15 cellular contexts compared by ENCODE assay signal in the genomic region with DNA sequence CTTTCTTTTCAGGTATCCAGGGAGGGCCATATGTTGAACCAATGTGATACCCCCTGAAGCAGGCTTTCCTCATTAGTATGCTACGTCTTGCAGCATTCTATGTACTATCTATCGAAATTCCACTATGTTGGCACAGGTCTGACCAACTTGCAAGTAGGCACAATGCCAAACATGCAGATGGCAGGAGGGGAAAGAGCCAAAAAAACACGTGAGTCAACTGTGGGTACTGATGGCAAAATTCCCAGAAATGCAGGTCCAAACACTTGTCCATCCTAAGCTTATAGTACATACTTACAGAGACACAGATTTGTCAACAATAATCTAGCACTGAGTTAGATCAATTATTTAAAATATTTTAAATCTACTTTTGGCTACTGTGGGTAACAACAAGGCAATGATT.
DNase-seq lines count a peak whose midpoint lies in the region; ATAC-seq, FAIRE-seq and TF ChIP-seq lines count a peak whose summit lies in the region.
"Had no signal": no experiment of that assay in that cellular context is flagged by ENCODE, and none has a peak within 500 bp of the region (broad histone marks: within the 10 kb centered on the region; RNA-seq: fewer than 3 reads in every experiment).

No MANE protein-coding gene starts in this region.

- H3K79me2 ChIP-seq in Karpas-422 (ENCODE audit: low read length), result no peaks in the 10 kb centered on the region

- DNase-seq in left cardiac atrium, result no peak
- DNase-seq in left ventricle myocardium inferior, result no peak
- DNase-seq in NCI-H774 (lab: John Stamatoyannopoulos, UW), result peak; percentile 37
- DNase-seq in urothelium cell line (ENCODE audit: low spot score), result peak; percentile 60
- no peak for DNase-seq in Karpas-422
- no peak for DNase-seq in endodermal cell
- DNase-seq: activated T-cell treated with anti-CD3 and anti-CD28 coated beads, Interleukin-2, amount 50 U/mL, for 72 hours; colonic mucosa; NCI-H526 treated with DMSO at 0.1 percent for 48 hours; upper lobe of right lung had no signal

- ATAC-seq in left cardiac atrium (peak; percentile 51 to 55), esophagus mucosa (peak; percentile 80), GM19023 (IDR thresholded peaks at IDR 0.05; ENCODE audit: unreplicated experiment) (no peak)
- ATAC-seq: activated T-cell treated with anti-CD3 and anti-CD28 coated beads, Interleukin-2, amount 50 U/mL, for 72 hours; upper lobe of right lung had no signal

- H3K27ac ChIP-seq in left ventricle myocardium inferior (replicated peaks), result no peak overlapping the region
- H3K27ac ChIP-seq in Karpas-422 (ENCODE audit: low read length), result no peak overlapping the region
- no peak overlapping the region for H3K27ac ChIP-seq in endodermal cell (ENCODE audit: low read depth, low read length)
- H3K27ac ChIP-seq: colonic mucosa, neutrophil, upper lobe of right lung had no signal

- no peak overlapping the region for H3K4me2 ChIP-seq in Karpas-422 (ENCODE audit: low read depth, low read length, poor library complexity, severe bottlenecking)

- no peak overlapping the region for H3K27ac Mint-ChIP-seq in endodermal cell
- H3K27ac Mint-ChIP-seq: activated T-cell treated with anti-CD3 and anti-CD28 coated beads, Interleukin-2, amount 50 U/mL, for 72 hours had no signal

- H3K9me3 Mint-ChIP-seq in endodermal cell, result peaks cover 5% of the 10 kb centered on the region

- WGBS in endodermal cell (ENCODE audit: insufficient coverage in 1 of 2, insufficient read length in 1 of 2), 2 experiments, result 59 to 94% methylated on average over 2 to 3 of the region's 3 CpGs

- H2AFZ ChIP-seq in Karpas-422 (ENCODE audit: low read length), result no peak overlapping the region

- H3K27me3 Mint-ChIP-seq in endodermal cell (ENCODE audit: insufficient read depth), result peaks cover 2% of the 10 kb centered on the region

- H3K9me2 ChIP-seq in Karpas-422 (replicated peaks; ENCODE audit: insufficient read depth, low read length), result no peaks in the 10 kb centered on the region

- no peak overlapping the region for H3K4me3 ChIP-seq in left ventricle myocardium inferior
- no peak overlapping the region for H3K4me3 ChIP-seq in Karpas-422 (ENCODE audit: low read length)
- no peak overlapping the region for H3K4me3 ChIP-seq in endodermal cell (ENCODE audit: low read length)
- H3K4me3 ChIP-seq: colonic mucosa, upper lobe of right lung had no signal

- H3K36me3 ChIP-seq in left ventricle myocardium inferior, result no peaks in the 10 kb centered on the region
- H3K36me3 ChIP-seq in Karpas-422 (ENCODE audit: insufficient read depth, low read length), result no peaks in the 10 kb centered on the region
- H3K36me3 ChIP-seq in endodermal cell (ENCODE audit: control insufficient read depth, insufficient read depth, low read length), result no peaks in the 10 kb centered on the region
- H3K36me3 ChIP-seq: colonic mucosa, neutrophil, upper lobe of right lung had no signal

- intact Hi-C loops in left cardiac atrium (cut with DNase I) (no loop called here), left ventricle myocardium inferior (cut with micrococcal nuclease) (no loop called here)

- H3K4me1 Mint-ChIP-seq in endodermal cell, result peaks cover 9% of the 10 kb centered on the region

- peak; percentile 80 for FAIRE-seq in urothelium cell line (lab: Jason Lieb, UNC)
- FAIRE-seq: GM19239, TTC549 had no signal

- H3K4me1 ChIP-seq in left ventricle myocardium inferior (peaks cover 6% of the 10 kb centered on the region), Karpas-422 (ENCODE audit: low read length) (no peaks in the 10 kb centered on the region), endodermal cell (ENCODE audit: control insufficient read depth, insufficient read depth, low read length) (no peaks in the 10 kb centered on the region)
- H3K4me1 ChIP-seq: colonic mucosa, upper lobe of right lung had no signal

- no peak overlapping the region for H3K9ac ChIP-seq in Karpas-422 (ENCODE audit: low read length)
- no peak overlapping the region for H3K9ac ChIP-seq in endodermal cell (ENCODE audit: extremely low read depth, low read length, poor library complexity, severe bottlenecking)

- no peaks in the 10 kb centered on the region for H3K27me3 ChIP-seq in left ventricle myocardium inferior (ENCODE audit: low read depth)
- no peaks in the 10 kb centered on the region for H3K27me3 ChIP-seq in Karpas-422 (ENCODE audit: low read length)
- no peaks in the 10 kb centered on the region for H3K27me3 ChIP-seq in endodermal cell (ENCODE audit: control insufficient read depth, insufficient read depth, low read length, poor library complexity, severe bottlenecking)
- H3K27me3 ChIP-seq: colonic mucosa, neutrophil, upper lobe of right lung had no signal

- H3K36me3 Mint-ChIP-seq in endodermal cell (ENCODE audit: low read depth), result no peaks in the 10 kb centered on the region

- H3K9me3 ChIP-seq in left ventricle myocardium inferior (replicated peaks) (peaks cover 26% of the 10 kb centered on the region), Karpas-422 (ENCODE audit: low read length) (no peaks in the 10 kb centered on the region), endodermal cell (ENCODE audit: control insufficient read depth, low read length) (peaks cover 17% of the 10 kb centered on the region)
- H3K9me3 ChIP-seq: colonic mucosa, neutrophil, upper lobe of right lung had no signal

- H3K4me3 Mint-ChIP-seq in endodermal cell, result no peak overlapping the region
- H3K4me3 Mint-ChIP-seq: activated T-cell treated with anti-CD3 and anti-CD28 coated beads, Interleukin-2, amount 50 U/mL, for 72 hours had no signal

- H4K20me1 ChIP-seq in Karpas-422 (ENCODE audit: insufficient read depth, low read depth, low read length), result no peaks in the 10 kb centered on the region

- TF ChIP-seq CTCF in left ventricle myocardium inferior (IDR thresholded peaks at IDR 0.05; ENCODE audit: borderline replicate concordance) (no peak), endodermal cell (conservative IDR thresholded peaks at IDR 0.05) (no peak)

Comparison
In these comparisons a context has a peak if more than half of its experiments do, and no peak if none do; other contexts are left out.
1. DNase-seq: peak in NCI-H774 (single experiment) and urothelium cell line (single experiment); none in left cardiac atrium (single experiment), left ventricle myocardium inferior (single experiment), Karpas-422 (single experiment) and endodermal cell (single experiment).